Comparison of ENCODE assay signal across 1 cellular context in the genomic region with DNA sequence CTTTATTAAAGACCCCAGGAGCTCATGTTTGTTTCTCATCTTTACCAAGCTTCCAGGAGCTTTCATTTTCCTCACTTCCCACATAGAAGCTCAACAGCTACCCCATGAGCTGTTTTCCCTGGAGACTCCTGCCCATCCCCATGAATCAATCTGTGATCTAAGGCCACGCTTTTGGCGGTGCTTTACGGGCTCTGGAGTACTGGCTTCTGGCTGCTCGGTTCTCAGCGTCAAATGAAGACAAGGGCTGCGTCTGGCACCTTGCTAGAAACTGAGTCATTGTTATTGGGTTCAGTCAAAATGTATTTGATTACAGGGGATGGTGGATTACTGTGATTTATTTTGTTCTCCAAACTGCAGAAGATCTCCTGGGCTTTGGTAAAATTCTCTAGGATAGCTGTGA.
TF ChIP-seq lines count a peak whose summit lies in the region.

No MANE protein-coding gene starts in this region.

TF ChIP-seq in WTC11, 78 proteins besides CTCF, POLR2A, EP300 and RAD21 (continued from another document):
- TF ChIP-seq, protein P1, sequence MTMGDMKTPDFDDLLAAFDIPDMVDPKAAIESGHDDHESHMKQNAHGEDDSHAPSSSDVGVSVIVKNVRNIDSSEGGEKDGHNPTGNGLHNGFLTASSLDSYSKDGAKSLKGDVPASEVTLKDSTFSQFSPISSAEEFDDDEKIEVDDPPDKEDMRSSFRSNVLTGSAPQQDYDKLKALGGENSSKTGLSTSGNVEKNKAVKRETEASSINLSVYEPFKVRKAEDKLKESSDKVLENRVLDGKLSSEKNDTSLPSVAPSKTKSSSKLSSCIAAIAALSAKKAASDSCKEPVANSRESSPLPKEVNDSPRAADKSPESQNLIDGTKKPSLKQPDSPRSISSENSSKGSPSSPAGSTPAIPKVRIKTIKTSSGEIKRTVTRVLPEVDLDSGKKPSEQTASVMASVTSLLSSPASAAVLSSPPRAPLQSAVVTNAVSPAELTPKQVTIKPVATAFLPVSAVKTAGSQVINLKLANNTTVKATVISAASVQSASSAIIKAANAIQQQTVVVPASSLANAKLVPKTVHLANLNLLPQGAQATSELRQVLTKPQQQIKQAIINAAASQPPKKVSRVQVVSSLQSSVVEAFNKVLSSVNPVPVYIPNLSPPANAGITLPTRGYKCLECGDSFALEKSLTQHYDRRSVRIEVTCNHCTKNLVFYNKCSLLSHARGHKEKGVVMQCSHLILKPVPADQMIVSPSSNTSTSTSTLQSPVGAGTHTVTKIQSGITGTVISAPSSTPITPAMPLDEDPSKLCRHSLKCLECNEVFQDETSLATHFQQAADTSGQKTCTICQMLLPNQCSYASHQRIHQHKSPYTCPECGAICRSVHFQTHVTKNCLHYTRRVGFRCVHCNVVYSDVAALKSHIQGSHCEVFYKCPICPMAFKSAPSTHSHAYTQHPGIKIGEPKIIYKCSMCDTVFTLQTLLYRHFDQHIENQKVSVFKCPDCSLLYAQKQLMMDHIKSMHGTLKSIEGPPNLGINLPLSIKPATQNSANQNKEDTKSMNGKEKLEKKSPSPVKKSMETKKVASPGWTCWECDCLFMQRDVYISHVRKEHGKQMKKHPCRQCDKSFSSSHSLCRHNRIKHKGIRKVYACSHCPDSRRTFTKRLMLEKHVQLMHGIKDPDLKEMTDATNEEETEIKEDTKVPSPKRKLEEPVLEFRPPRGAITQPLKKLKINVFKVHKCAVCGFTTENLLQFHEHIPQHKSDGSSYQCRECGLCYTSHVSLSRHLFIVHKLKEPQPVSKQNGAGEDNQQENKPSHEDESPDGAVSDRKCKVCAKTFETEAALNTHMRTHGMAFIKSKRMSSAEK (CRISPR knock-in tag; IDR thresholded peaks at IDR 0.05; ENCODE audit: borderline replicate concordance): no peak
- TF ChIP-seq, protein P2, sequence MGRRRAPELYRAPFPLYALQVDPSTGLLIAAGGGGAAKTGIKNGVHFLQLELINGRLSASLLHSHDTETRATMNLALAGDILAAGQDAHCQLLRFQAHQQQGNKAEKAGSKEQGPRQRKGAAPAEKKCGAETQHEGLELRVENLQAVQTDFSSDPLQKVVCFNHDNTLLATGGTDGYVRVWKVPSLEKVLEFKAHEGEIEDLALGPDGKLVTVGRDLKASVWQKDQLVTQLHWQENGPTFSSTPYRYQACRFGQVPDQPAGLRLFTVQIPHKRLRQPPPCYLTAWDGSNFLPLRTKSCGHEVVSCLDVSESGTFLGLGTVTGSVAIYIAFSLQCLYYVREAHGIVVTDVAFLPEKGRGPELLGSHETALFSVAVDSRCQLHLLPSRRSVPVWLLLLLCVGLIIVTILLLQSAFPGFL (CRISPR knock-in tag; IDR thresholded peaks at IDR 0.05; ENCODE audit: borderline replicate concordance): no peak
- TF ChIP-seq ZNF423 (CRISPR knock-in tag; IDR thresholded peaks at IDR 0.05) (no peak), ZNF317 (CRISPR knock-in tag; IDR thresholded peaks at IDR 0.05; ENCODE audit: borderline replicate concordance, low read depth) (no peak), GTF2I (CRISPR knock-in tag; conservative IDR thresholded peaks at IDR 0.05) (no peak), SMAD4 (CRISPR knock-in tag; IDR thresholded peaks at IDR 0.05) (no peak), SOX15 (CRISPR knock-in tag; IDR thresholded peaks at IDR 0.05) (no peak)
